In genomic region chr19:17348700-17349099, GRCh38 we compare ENCODE assay signal across 8 cellular contexts. TPM values are rescaled to one million over a fixed set of nuclear protein-coding genes. Genes with fewer than 3 reads are reported as not detected.
DNase-seq lines count a peak whose midpoint lies in the region; ATAC-seq, FAIRE-seq and TF ChIP-seq lines count a peak whose summit lies in the region.

No MANE protein-coding gene starts in this region.

- no peaks in the 10 kb centered on the region for H3K36me3 ChIP-seq in body of pancreas (replicated peaks in 1 of 2; ENCODE audit: insufficient read depth in 1 of 2, low read depth in 2 of 2)

- intact Hi-C loops in body of pancreas (cut with DNase I) = no loop called here
- intact Hi-C loops in left colon (cut with DNase I, micrococcal nuclease) = loop anchor here in 1 of 2 donors (5.0 kb wide), 1 partner anchor 39 kb away; no protein-coding TSS in a partner anchor

- no peaks in the 10 kb centered on the region for H3K27me3 ChIP-seq in body of pancreas

- H3K9me3 ChIP-seq in body of pancreas = no peaks in the 10 kb centered on the region

- no peak overlapping the region for H3K4me3 ChIP-seq in body of pancreas

- FAIRE-seq in urothelium cell line (lab: Jason Lieb, UNC) = no peak

- peak; percentile 4 for DNase-seq in NCI-H2171 treated with DMSO at 0.1 percent for 48 hours (lab: John Stamatoyannopoulos, UW)
- DNase-seq in NCI-H2171 (lab: John Stamatoyannopoulos, UW) = no peak
- peak in 2 of 4 donors; percentile 29 to 30 for DNase-seq in body of pancreas
- DNase-seq in left colon = peak; percentile 19 to 37
- peak; percentile 69 for DNase-seq in urothelium cell line (ENCODE audit: low spot score)
- DNase-seq in NCI-H2196 treated with DMSO at 0.1 percent for 48 hours (lab: John Stamatoyannopoulos, UW; ENCODE audit: unreplicated experiment) = no peak
- no peak for DNase-seq in NK-92 treated with Interleukin-12 subunit alpha and Interleukin-12 subunit beta, amount 100 ng/mL, for 24 hours (lab: John Stamatoyannopoulos, UW)
- no peak for DNase-seq in activated naive CD4-positive, alpha-beta T cell (lab: John Stamatoyannopoulos, UW)

- TF ChIP-seq CTCF in body of pancreas (IDR thresholded peaks at IDR 0.05) = no peak

- peak overlapping the region in 1 of 4 donors; percentile 36 for H3K27ac ChIP-seq in body of pancreas

- WGBS in body of pancreas, 2 donors = 6 to 8% methylated on average over 3 to 11 of the region's 12 CpGs

- no peak for TF ChIP-seq POLR2A in body of pancreas (IDR thresholded peaks at IDR 0.05)

- H3K4me1 ChIP-seq in body of pancreas = no peaks in the 10 kb centered on the region

- ATAC-seq in body of pancreas (peak; percentile 46), left colon (no peak)

RNA-seq across cellular contexts. Expression of gene GTPBP3, which starts 11.3 kb away (rescaled TPM):
- total RNA-seq in body of pancreas (100 to 1,000 TPM in 1 of 2 donors, 10 to 100 TPM in 1; 13.7 to 127 TPM), left colon (10 to 100 TPM; 17.8 to 21.9 TPM)

RNA-seq across cellular contexts. Expression of gene ANO8, which starts 14.0 kb away (rescaled TPM):
- total RNA-seq in body of pancreas = 10 to 100 TPM in 1 of 2 donors, 1 to 10 TPM in 1; 7.0 to 16.5 TPM
- total RNA-seq in left colon = 10 to 100 TPM in 1 of 2 donors, 1 to 10 TPM in 1; 8.4 to 10.8 TPM

RNA-seq across cellular contexts. Expression of gene PLVAP, which starts 28.4 kb away (rescaled TPM):
- total RNA-seq in body of pancreas = 10 to 100 TPM; 37.9 to 49.8 TPM
- total RNA-seq in left colon = 10 to 100 TPM; 38.2 to 42.1 TPM

RNA-seq across cellular contexts. Expression of gene DDA1, which starts 39.3 kb away (rescaled TPM):
- total RNA-seq in body of pancreas = 1 to 10 TPM; 3.3 to 6.2 TPM
- 10 to 100 TPM; 47.7 to 49.2 TPM for total RNA-seq in left colon

RNA-seq across cellular contexts. Expression of gene MRPL34, which starts 43.0 kb away (rescaled TPM):
- 100 to 1,000 TPM in 1 of 2 donors, 10 to 100 TPM in 1; 47.7 to 152 TPM for total RNA-seq in body of pancreas
- total RNA-seq in left colon = 100 to 1,000 TPM; 142 to 165 TPM

Comparison
In these comparisons a context has a peak if more than half of its experiments do, and no peak if none do; other contexts are left out.
1. DNase-seq: peak in NCI-H2171 treated with DMSO at 0.1 percent for 48 hours (single experiment), left colon (2 of 2) and urothelium cell line (single experiment); none in NCI-H2171 (single experiment), NCI-H2196 treated with DMSO at 0.1 percent for 48 hours (single experiment), NK-92 treated with Interleukin-12 subunit alpha and Interleukin-12 subunit beta, amount 100 ng/mL, for 24 hours (single experiment) and activated naive CD4-positive, alpha-beta T cell (0 of 4).